2 cellular contexts compared by ENCODE assay signal in the genomic region with DNA sequence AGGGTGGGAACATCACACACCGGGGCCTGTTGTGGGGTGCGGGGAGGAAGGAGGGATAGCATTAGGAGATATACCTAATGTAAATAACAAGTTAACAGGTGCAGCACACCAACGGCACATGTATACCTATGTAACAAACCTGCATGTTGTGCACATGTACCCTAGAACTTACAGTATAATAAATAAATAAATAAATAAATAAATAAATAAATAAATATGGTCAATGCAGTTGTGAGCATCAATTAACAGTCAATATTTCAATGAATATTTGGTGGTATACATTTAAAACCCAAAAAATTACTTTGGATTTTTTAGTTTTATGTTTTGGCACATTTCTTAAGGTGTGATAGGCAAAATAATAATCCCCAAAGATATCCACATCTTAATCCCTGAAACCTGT.
A peak's percentile ranks its signal among the peaks of the same experiment; 100 is the strongest.
TF ChIP-seq lines count a peak whose summit lies in the region.

No MANE protein-coding gene starts in this region.

TF ChIP-seq in A549, 52 proteins besides CTCF, POLR2A, EP300 and RAD21 (continued from another document):
- TF ChIP-seq, protein P1, sequence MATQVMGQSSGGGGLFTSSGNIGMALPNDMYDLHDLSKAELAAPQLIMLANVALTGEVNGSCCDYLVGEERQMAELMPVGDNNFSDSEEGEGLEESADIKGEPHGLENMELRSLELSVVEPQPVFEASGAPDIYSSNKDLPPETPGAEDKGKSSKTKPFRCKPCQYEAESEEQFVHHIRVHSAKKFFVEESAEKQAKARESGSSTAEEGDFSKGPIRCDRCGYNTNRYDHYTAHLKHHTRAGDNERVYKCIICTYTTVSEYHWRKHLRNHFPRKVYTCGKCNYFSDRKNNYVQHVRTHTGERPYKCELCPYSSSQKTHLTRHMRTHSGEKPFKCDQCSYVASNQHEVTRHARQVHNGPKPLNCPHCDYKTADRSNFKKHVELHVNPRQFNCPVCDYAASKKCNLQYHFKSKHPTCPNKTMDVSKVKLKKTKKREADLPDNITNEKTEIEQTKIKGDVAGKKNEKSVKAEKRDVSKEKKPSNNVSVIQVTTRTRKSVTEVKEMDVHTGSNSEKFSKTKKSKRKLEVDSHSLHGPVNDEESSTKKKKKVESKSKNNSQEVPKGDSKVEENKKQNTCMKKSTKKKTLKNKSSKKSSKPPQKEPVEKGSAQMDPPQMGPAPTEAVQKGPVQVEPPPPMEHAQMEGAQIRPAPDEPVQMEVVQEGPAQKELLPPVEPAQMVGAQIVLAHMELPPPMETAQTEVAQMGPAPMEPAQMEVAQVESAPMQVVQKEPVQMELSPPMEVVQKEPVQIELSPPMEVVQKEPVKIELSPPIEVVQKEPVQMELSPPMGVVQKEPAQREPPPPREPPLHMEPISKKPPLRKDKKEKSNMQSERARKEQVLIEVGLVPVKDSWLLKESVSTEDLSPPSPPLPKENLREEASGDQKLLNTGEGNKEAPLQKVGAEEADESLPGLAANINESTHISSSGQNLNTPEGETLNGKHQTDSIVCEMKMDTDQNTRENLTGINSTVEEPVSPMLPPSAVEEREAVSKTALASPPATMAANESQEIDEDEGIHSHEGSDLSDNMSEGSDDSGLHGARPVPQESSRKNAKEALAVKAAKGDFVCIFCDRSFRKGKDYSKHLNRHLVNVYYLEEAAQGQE (IDR thresholded peaks at IDR 0.05) = no peak
- TF ChIP-seq, protein P2, sequence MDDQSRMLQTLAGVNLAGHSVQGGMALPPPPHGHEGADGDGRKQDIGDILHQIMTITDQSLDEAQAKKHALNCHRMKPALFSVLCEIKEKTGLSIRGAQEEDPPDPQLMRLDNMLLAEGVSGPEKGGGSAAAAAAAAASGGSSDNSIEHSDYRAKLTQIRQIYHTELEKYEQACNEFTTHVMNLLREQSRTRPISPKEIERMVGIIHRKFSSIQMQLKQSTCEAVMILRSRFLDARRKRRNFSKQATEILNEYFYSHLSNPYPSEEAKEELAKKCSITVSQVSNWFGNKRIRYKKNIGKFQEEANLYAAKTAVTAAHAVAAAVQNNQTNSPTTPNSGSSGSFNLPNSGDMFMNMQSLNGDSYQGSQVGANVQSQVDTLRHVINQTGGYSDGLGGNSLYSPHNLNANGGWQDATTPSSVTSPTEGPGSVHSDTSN (IDR thresholded peaks at IDR 0.05) = no peak
TF ChIP-seq in A549: peak in this region for 1.

TF ChIP-seq in HEK293, 187 proteins besides CTCF, POLR2A, EP300 and RAD21 (continued from another document and continues in another):
- TF ChIP-seq, protein P3, sequence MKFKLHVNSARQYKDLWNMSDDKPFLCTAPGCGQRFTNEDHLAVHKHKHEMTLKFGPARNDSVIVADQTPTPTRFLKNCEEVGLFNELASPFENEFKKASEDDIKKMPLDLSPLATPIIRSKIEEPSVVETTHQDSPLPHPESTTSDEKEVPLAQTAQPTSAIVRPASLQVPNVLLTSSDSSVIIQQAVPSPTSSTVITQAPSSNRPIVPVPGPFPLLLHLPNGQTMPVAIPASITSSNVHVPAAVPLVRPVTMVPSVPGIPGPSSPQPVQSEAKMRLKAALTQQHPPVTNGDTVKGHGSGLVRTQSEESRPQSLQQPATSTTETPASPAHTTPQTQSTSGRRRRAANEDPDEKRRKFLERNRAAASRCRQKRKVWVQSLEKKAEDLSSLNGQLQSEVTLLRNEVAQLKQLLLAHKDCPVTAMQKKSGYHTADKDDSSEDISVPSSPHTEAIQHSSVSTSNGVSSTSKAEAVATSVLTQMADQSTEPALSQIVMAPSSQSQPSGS (tag by site-specific recombination; IDR thresholded peaks at IDR 0.05; ENCODE audit: low read depth) = no peak
- TF ChIP-seq, protein P4, sequence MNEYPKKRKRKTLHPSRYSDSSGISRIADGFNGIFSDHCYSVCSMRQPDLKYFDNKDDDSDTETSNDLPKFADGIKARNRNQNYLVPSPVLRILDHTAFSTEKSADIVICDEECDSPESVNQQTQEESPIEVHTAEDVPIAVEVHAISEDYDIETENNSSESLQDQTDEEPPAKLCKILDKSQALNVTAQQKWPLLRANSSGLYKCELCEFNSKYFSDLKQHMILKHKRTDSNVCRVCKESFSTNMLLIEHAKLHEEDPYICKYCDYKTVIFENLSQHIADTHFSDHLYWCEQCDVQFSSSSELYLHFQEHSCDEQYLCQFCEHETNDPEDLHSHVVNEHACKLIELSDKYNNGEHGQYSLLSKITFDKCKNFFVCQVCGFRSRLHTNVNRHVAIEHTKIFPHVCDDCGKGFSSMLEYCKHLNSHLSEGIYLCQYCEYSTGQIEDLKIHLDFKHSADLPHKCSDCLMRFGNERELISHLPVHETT (tag by site-specific recombination; IDR thresholded peaks at IDR 0.05) = no peak
- TF ChIP-seq ZNF184 (tag by site-specific recombination; IDR thresholded peaks at IDR 0.05) (no peak), ZNF169 (tag by site-specific recombination; IDR thresholded peaks at IDR 0.05) (no peak), SCRT2 (tag by site-specific recombination; IDR thresholded peaks at IDR 0.05) (no peak), ZFP37 (tag by site-specific recombination; IDR thresholded peaks at IDR 0.05) (no peak), ZNF610 (tag by site-specific recombination; IDR thresholded peaks at IDR 0.05; ENCODE audit: borderline replicate concordance) (no peak), ZNF37A (tag by site-specific recombination; IDR thresholded peaks at IDR 0.05) (no peak), REPIN1 (tag by site-specific recombination; IDR thresholded peaks at IDR 0.05; ENCODE audit: low read depth) (no peak), ZNF433 (tag by site-specific recombination; IDR thresholded peaks at IDR 0.05; ENCODE audit: low read depth) (peak; percentile 88), ZNF529 (tag by site-specific recombination; IDR thresholded peaks at IDR 0.05; ENCODE audit: insufficient replicate concordance) (peak; percentile 59), ZNF785 (tag by site-specific recombination; IDR thresholded peaks at IDR 0.05) (no peak), ZNF549 (tag by site-specific recombination; IDR thresholded peaks at IDR 0.05) (no peak), ZNF585B (tag by site-specific recombination; IDR thresholded peaks at IDR 0.05) (no peak), ZNF837 (tag by site-specific recombination; IDR thresholded peaks at IDR 0.05) (no peak), ZNF324 (tag by site-specific recombination; IDR thresholded peaks at IDR 0.05) (no peak), ZNF274 (IDR thresholded peaks at IDR 0.05; ENCODE audit: low read length) (no peak), ZNF274 (tag by site-specific recombination; IDR thresholded peaks at IDR 0.05; ENCODE audit: borderline replicate concordance) (no peak), ZNF530 (tag by site-specific recombination; IDR thresholded peaks at IDR 0.05; ENCODE audit: low read depth) (0 out of 2 replicates have a peak, but pooled peaks have one; percentile 39), ZSCAN30 (tag by site-specific recombination; IDR thresholded peaks at IDR 0.05) (no peak), ZSCAN16 (tag by site-specific recombination; IDR thresholded peaks at IDR 0.05) (no peak), SCRT1 (tag by site-specific recombination; IDR thresholded peaks at IDR 0.05; ENCODE audit: borderline replicate concordance) (no peak), KLF1 (tag by site-specific recombination; IDR thresholded peaks at IDR 0.05) (no peak), ZNF555 (tag by site-specific recombination; conservative IDR thresholded peaks at IDR 0.05) (peak; percentile 93), ZNF221 (tag by site-specific recombination; IDR thresholded peaks at IDR 0.05; ENCODE audit: borderline replicate concordance) (no peak), YY2 (tag by site-specific recombination; IDR thresholded peaks at IDR 0.05) (no peak), TCF7L2 (IDR thresholded peaks at IDR 0.05; ENCODE audit: borderline replicate concordance, low read depth, low read length) (no peak), ZNF707 (tag by site-specific recombination; IDR thresholded peaks at IDR 0.05) (no peak), ZBTB48 (tag by site-specific recombination; IDR thresholded peaks at IDR 0.05) (no peak)
- TF ChIP-seq, protein P5, sequence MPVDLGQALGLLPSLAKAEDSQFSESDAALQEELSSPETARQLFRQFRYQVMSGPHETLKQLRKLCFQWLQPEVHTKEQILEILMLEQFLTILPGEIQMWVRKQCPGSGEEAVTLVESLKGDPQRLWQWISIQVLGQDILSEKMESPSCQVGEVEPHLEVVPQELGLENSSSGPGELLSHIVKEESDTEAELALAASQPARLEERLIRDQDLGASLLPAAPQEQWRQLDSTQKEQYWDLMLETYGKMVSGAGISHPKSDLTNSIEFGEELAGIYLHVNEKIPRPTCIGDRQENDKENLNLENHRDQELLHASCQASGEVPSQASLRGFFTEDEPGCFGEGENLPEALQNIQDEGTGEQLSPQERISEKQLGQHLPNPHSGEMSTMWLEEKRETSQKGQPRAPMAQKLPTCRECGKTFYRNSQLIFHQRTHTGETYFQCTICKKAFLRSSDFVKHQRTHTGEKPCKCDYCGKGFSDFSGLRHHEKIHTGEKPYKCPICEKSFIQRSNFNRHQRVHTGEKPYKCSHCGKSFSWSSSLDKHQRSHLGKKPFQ (tag by site-specific recombination; IDR thresholded peaks at IDR 0.05) = no peak
- TF ChIP-seq, protein P6, sequence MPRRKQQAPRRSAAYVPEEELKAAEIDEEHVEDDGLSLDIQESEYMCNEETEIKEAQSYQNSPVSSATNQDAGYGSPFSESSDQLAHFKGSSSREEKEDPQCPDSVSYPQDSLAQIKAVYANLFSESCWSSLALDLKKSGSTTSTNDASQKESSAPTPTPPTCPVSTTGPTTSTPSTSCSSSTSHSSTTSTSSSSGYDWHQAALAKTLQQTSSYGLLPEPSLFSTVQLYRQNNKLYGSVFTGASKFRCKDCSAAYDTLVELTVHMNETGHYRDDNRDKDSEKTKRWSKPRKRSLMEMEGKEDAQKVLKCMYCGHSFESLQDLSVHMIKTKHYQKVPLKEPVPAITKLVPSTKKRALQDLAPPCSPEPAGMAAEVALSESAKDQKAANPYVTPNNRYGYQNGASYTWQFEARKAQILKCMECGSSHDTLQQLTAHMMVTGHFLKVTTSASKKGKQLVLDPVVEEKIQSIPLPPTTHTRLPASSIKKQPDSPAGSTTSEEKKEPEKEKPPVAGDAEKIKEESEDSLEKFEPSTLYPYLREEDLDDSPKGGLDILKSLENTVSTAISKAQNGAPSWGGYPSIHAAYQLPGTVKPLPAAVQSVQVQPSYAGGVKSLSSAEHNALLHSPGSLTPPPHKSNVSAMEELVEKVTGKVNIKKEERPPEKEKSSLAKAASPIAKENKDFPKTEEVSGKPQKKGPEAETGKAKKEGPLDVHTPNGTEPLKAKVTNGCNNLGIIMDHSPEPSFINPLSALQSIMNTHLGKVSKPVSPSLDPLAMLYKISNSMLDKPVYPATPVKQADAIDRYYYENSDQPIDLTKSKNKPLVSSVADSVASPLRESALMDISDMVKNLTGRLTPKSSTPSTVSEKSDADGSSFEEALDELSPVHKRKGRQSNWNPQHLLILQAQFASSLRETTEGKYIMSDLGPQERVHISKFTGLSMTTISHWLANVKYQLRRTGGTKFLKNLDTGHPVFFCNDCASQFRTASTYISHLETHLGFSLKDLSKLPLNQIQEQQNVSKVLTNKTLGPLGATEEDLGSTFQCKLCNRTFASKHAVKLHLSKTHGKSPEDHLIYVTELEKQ (tag by site-specific recombination; IDR thresholded peaks at IDR 0.05; ENCODE audit: borderline replicate concordance) = no peak
- TF ChIP-seq, protein P7, sequence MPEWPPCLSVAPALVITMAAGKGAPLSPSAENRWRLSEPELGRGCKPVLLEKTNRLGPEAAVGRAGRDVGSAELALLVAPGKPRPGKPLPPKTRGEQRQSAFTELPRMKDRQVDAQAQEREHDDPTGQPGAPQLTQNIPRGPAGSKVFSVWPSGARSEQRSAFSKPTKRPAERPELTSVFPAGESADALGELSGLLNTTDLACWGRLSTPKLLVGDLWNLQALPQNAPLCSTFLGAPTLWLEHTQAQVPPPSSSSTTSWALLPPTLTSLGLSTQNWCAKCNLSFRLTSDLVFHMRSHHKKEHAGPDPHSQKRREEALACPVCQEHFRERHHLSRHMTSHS (tag by site-specific recombination; IDR thresholded peaks at IDR 0.05) = no peak
- TF ChIP-seq, protein P8, sequence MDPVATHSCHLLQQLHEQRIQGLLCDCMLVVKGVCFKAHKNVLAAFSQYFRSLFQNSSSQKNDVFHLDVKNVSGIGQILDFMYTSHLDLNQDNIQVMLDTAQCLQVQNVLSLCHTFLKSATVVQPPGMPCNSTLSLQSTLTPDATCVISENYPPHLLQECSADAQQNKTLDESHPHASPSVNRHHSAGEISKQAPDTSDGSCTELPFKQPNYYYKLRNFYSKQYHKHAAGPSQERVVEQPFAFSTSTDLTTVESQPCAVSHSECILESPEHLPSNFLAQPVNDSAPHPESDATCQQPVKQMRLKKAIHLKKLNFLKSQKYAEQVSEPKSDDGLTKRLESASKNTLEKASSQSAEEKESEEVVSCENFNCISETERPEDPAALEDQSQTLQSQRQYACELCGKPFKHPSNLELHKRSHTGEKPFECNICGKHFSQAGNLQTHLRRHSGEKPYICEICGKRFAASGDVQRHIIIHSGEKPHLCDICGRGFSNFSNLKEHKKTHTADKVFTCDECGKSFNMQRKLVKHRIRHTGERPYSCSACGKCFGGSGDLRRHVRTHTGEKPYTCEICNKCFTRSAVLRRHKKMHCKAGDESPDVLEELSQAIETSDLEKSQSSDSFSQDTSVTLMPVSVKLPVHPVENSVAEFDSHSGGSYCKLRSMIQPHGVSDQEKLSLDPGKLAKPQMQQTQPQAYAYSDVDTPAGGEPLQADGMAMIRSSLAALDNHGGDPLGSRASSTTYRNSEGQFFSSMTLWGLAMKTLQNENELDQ (tag by site-specific recombination; IDR thresholded peaks at IDR 0.05; ENCODE audit: low read depth) = no peak
- TF ChIP-seq, protein P9, sequence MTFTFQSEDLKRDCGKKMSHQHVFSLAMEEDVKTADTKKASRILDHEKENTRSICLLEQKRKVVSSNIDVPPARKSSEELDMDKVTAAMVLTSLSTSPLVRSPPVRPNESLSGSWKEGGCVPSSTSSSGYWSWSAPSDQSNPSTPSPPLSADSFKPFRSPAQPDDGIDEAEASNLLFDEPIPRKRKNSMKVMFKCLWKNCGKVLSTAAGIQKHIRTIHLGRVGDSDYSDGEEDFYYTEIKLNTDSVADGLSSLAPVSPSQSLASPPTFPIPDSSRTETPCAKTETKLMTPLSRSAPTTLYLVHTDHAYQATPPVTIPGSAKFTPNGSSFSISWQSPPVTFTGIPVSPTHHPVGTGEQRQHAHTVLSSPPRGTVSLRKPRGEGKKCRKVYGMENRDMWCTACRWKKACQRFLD (tag by site-specific recombination; IDR thresholded peaks at IDR 0.05) = no peak
- TF ChIP-seq, protein P10, sequence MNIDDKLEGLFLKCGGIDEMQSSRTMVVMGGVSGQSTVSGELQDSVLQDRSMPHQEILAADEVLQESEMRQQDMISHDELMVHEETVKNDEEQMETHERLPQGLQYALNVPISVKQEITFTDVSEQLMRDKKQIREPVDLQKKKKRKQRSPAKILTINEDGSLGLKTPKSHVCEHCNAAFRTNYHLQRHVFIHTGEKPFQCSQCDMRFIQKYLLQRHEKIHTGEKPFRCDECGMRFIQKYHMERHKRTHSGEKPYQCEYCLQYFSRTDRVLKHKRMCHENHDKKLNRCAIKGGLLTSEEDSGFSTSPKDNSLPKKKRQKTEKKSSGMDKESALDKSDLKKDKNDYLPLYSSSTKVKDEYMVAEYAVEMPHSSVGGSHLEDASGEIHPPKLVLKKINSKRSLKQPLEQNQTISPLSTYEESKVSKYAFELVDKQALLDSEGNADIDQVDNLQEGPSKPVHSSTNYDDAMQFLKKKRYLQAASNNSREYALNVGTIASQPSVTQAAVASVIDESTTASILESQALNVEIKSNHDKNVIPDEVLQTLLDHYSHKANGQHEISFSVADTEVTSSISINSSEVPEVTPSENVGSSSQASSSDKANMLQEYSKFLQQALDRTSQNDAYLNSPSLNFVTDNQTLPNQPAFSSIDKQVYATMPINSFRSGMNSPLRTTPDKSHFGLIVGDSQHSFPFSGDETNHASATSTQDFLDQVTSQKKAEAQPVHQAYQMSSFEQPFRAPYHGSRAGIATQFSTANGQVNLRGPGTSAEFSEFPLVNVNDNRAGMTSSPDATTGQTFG (tag by site-specific recombination; IDR thresholded peaks at IDR 0.05; ENCODE audit: borderline replicate concordance) = no peak
